In genomic region chr1:12358499-12358898, GRCh38 we compare ENCODE assay signal across 22 cellular contexts.
"Had no signal": no experiment of that assay in that cellular context is flagged by ENCODE, and none has a peak within 500 bp of the region (broad histone marks: within the 10 kb centered on the region; RNA-seq: fewer than 3 reads in every experiment).

No MANE protein-coding gene starts in this region.

- ATAC-seq: activated CD4-positive, alpha-beta T cell treated with anti-CD3 and anti-CD28 coated beads for 36 hours; K562; T-cell had no signal

- DNase-seq: activated CD4-positive, alpha-beta memory T cell treated with anti-CD3 and anti-CD28 coated beads, Interleukin-2, amount 10 ng/mL, durations not matched to agents 7 days and 5 days; activated CD4-positive, alpha-beta T cell treated with anti-CD3 and anti-CD28 coated beads for 36 hours; activated CD4-positive, alpha-beta T cell treated with anti-CD3 and anti-CD28 coated beads, Interleukin-2, amount 50 U/mL, for 1 hour; activated gamma-delta T cell treated with Interleukin-2 at 50 U/mL for 16 hours; activated naive CD4-positive, alpha-beta T cell treated with anti-CD3 and anti-CD28 coated beads, Interleukin-2, amount 10 ng/mL, durations not matched to agents 7 days and 5 days; activated naive CD8-positive, alpha-beta T cell treated with anti-CD3 and anti-CD28 coated beads for 36 hours; activated T-cell treated with anti-CD3 and anti-CD28 coated beads for 4 hours; activated T-cell treated with anti-CD3 and anti-CD28 coated beads, Interleukin-2, amount 50 U/mL, for 48 hours; Karpas-422; NCI-H1105 treated with DMSO at 0.1 percent for 48 hours; NCI-H1436 treated with DMSO at 0.1 percent for 48 hours; NCI-H187; NCI-H2081; NCI-H2227 treated with DMSO at 0.1 percent for 48 hours; NCI-H526 treated with DMSO at 0.1 percent for 48 hours; NCI-H82; T-cell; WERI-Rb-1 had no signal

- H3K27me3 ChIP-seq: breast epithelium had no signal

- H3K9me3 Mint-ChIP-seq: activated CD4-positive, alpha-beta memory T cell treated with anti-CD3 and anti-CD28 coated beads, Interleukin-2, amount 10 ng/mL, durations not matched to agents 7 days and 5 days; activated naive CD4-positive, alpha-beta T cell treated with anti-CD3 and anti-CD28 coated beads, Interleukin-2, amount 10 ng/mL, durations not matched to agents 7 days and 5 days; activated naive CD8-positive, alpha-beta T cell treated with anti-CD3 and anti-CD28 coated beads for 36 hours; activated T-helper 2 cell treated with anti-CD3 and anti-CD28 coated beads, Interferon-gamma antibody, Interleukin-2, Interleukin-4, amounts not matched to agents 10 μg/mL and 5 μg/mL and 100 μg/mL, durations not matched to agents 14 hours and 24 hours and 36 hours; T-cell had no signal

- H3K27me3 Mint-ChIP-seq: activated CD4-positive, alpha-beta memory T cell treated with anti-CD3 and anti-CD28 coated beads, Interleukin-2, amount 10 ng/mL, durations not matched to agents 7 days and 5 days; activated CD4-positive, alpha-beta T cell treated with anti-CD3 and anti-CD28 coated beads for 36 hours; activated naive CD4-positive, alpha-beta T cell treated with anti-CD3 and anti-CD28 coated beads, Interleukin-2, amount 10 ng/mL, durations not matched to agents 7 days and 5 days; activated naive CD8-positive, alpha-beta T cell treated with anti-CD3 and anti-CD28 coated beads for 36 hours; T-cell had no signal

- H3K4me3 ChIP-seq: breast epithelium, K562, SK-N-MC had no signal

- H3K9me3 ChIP-seq: breast epithelium had no signal

- H3K4me1 ChIP-seq: breast epithelium had no signal

- H3K4me3 Mint-ChIP-seq: activated CD4-positive, alpha-beta memory T cell treated with anti-CD3 and anti-CD28 coated beads, Interleukin-2, amount 10 ng/mL, durations not matched to agents 7 days and 5 days; activated CD4-positive, alpha-beta T cell treated with anti-CD3 and anti-CD28 coated beads for 36 hours; activated naive CD4-positive, alpha-beta T cell treated with anti-CD3 and anti-CD28 coated beads, Interleukin-2, amount 10 ng/mL, durations not matched to agents 7 days and 5 days; activated naive CD8-positive, alpha-beta T cell treated with anti-CD3 and anti-CD28 coated beads for 36 hours; T-cell had no signal

- H3K36me3 ChIP-seq: breast epithelium had no signal

- H3K27ac Mint-ChIP-seq: activated CD4-positive, alpha-beta memory T cell treated with anti-CD3 and anti-CD28 coated beads, Interleukin-2, amount 10 ng/mL, durations not matched to agents 7 days and 5 days; activated CD4-positive, alpha-beta T cell treated with anti-CD3 and anti-CD28 coated beads for 36 hours; activated naive CD4-positive, alpha-beta T cell treated with anti-CD3 and anti-CD28 coated beads, Interleukin-2, amount 10 ng/mL, durations not matched to agents 7 days and 5 days; activated naive CD8-positive, alpha-beta T cell treated with anti-CD3 and anti-CD28 coated beads for 36 hours; activated T-helper 2 cell treated with anti-CD3 and anti-CD28 coated beads, Interferon-gamma antibody, Interleukin-2, Interleukin-4, amounts not matched to agents 10 μg/mL and 5 μg/mL and 100 μg/mL, durations not matched to agents 14 hours and 24 hours and 36 hours had no signal

- H3K27ac ChIP-seq: SK-N-MC, WERI-Rb-1 had no signal
